In genomic region chr16:30113711-30114333, GRCh38 we compare ENCODE assay signal across 15 cellular contexts. TPM values are rescaled to one million over a fixed set of nuclear protein-coding genes. Genes with fewer than 3 reads are reported as not detected.
DNase-seq lines count a peak whose midpoint lies in the region; FAIRE-seq and TF ChIP-seq lines count a peak whose summit lies in the region.
"Had no signal": no experiment of that assay in that cellular context is flagged by ENCODE, and none has a peak within 500 bp of the region (broad histone marks: within the 10 kb centered on the region; RNA-seq: fewer than 3 reads in every experiment).

No MANE protein-coding gene starts in this region.

- H3K27ac Mint-ChIP-seq in neural progenitor cell = no peak overlapping the region
- H3K27ac Mint-ChIP-seq: activated CD4-positive, alpha-beta T cell treated with anti-CD3 and anti-CD28 coated beads for 36 hours had no signal

- peaks cover 5% of the 10 kb centered on the region for H3K4me1 Mint-ChIP-seq in neural progenitor cell

- no peak for FAIRE-seq in bronchial epithelial cell (lab: Jason Lieb, UNC)

- no peaks in the 10 kb centered on the region for H3K9me3 Mint-ChIP-seq in neural progenitor cell

- peaks cover 42% of the 10 kb centered on the region for H3F3A ChIP-seq in neural progenitor cell (ENCODE audit: low read depth)

- H3K4me3 Mint-ChIP-seq in neural progenitor cell = peak overlapping the region; percentile 41
- H3K4me3 Mint-ChIP-seq: activated CD4-positive, alpha-beta T cell treated with anti-CD3 and anti-CD28 coated beads for 36 hours had no signal

- peaks cover 35% of the 10 kb centered on the region for H4K20me1 ChIP-seq in neural progenitor cell (ENCODE audit: low read depth)

- POLR2A ChIA-PET in HEK293 (lab: Yijun Ruan, JAX) = no interaction called here

- TF ChIP-seq CTCF in HEK293 (tag by site-specific recombination; IDR thresholded peaks at IDR 0.05) = no peak
- no peak for TF ChIP-seq CTCF in bronchial epithelial cell (IDR thresholded peaks at IDR 0.05; ENCODE audit: insufficient read depth, low read length, severe bottlenecking)
- TF ChIP-seq CTCF in neural progenitor cell (IDR thresholded peaks at IDR 0.05) = no peak
- TF ChIP-seq CTCF in GM10266 (IDR thresholded peaks at IDR 0.05; ENCODE audit: control insufficient read depth, insufficient read depth, low read depth, missing control alignments) = no peak

- H3K9me3 ChIP-seq in HEK293 (ENCODE audit: control insufficient read depth, insufficient read depth, low read depth, low read length) (no peaks in the 10 kb centered on the region), neural progenitor cell (ENCODE audit: low read depth) (no peaks in the 10 kb centered on the region)
- H3K9me3 ChIP-seq: gastrocnemius medialis had no signal

- H3K4me3 ChIP-seq in HEK293 (ENCODE audit: low read depth, low read length) = no peak overlapping the region
- H3K4me3 ChIP-seq in bronchial epithelial cell (ENCODE audit: low read depth, low read length) = no peak overlapping the region
- H3K4me3 ChIP-seq in neural progenitor cell = no peak overlapping the region
- H3K4me3 ChIP-seq: gastrocnemius medialis had no signal

- peaks cover 6% of the 10 kb centered on the region for H3K36me3 Mint-ChIP-seq in neural progenitor cell

- H3K79me2 ChIP-seq in neural progenitor cell (ENCODE audit: low read depth) = no peaks in the 10 kb centered on the region

- no peak overlapping the region for H3K9ac ChIP-seq in neural progenitor cell

- H3K27ac ChIP-seq in HEK293 (ENCODE audit: extremely low read depth, low read depth, low read length) (no peak overlapping the region), neural progenitor cell (peak overlapping the region; percentile 65)
- H3K27ac ChIP-seq: gastrocnemius medialis had no signal

- H3K36me3 ChIP-seq in HEK293 (ENCODE audit: control insufficient read depth in 2 of 2, insufficient read depth in 1 of 2, low read length in 2 of 2) (peaks cover 4 to 77% of the 10 kb centered on the region in 2 experiments; a peak in 2 of 3 replicates), bronchial epithelial cell (ENCODE audit: control insufficient read depth, insufficient read depth, low read length) (no peaks in the 10 kb centered on the region), neural progenitor cell (no peaks in the 10 kb centered on the region)

- H3K27me3 ChIP-seq in bronchial epithelial cell (ENCODE audit: control insufficient read depth, insufficient read depth, low read length) (no peaks in the 10 kb centered on the region), neural progenitor cell (no peaks in the 10 kb centered on the region)
- H3K27me3 ChIP-seq: gastrocnemius medialis had no signal

- H3K4me2 ChIP-seq in neural progenitor cell = no peak overlapping the region

- DNase-seq in AG08395 (ENCODE audit: low spot score) = peak; percentile 12
- DNase-seq in bronchial epithelial cell (ENCODE audit: low read depth) = peak; percentile 60
- DNase-seq in neural progenitor cell (ENCODE audit: low spot score) = no peak
- DNase-seq in GM10266 (ENCODE audit: extremely low spot score) = no peak
- no peak for DNase-seq in COLO668 (lab: John Stamatoyannopoulos, UW; ENCODE audit: unreplicated experiment)
- DNase-seq in stimulated activated naive CD4-positive, alpha-beta T cell (lab: John Stamatoyannopoulos, UW) = no peak
- DNase-seq in AG08396 (ENCODE audit: low spot score) = no peak
- DNase-seq: activated CD4-positive, alpha-beta T cell treated with anti-CD3 and anti-CD28 coated beads for 36 hours; C1 segment of cervical spinal cord; gastrocnemius medialis; NCI-H1417 treated with DMSO at 0.1 percent for 48 hours; NCI-H510A; T-helper 1 cell had no signal

- peaks cover 6% of the 10 kb centered on the region for H3K27me3 Mint-ChIP-seq in neural progenitor cell (ENCODE audit: insufficient read depth, low read depth)
- H3K27me3 Mint-ChIP-seq: activated CD4-positive, alpha-beta T cell treated with anti-CD3 and anti-CD28 coated beads for 36 hours had no signal

- CTCF ChIA-PET in HEK293 (lab: Yijun Ruan, JAX) = interaction anchor here (0.6 to 6.1 kb wide), 9 partner anchors 7 to 495 kb away, joined by 3 to 38 read pairs (median 5); partner anchors contain the start of gene TBX6

- no peak overlapping the region for H2AFZ ChIP-seq in neural progenitor cell (replicated peaks)

- no peaks in the 10 kb centered on the region for H3K4me1 ChIP-seq in HEK293 (ENCODE audit: control insufficient read depth, insufficient read depth, low read length)
- no peaks in the 10 kb centered on the region for H3K4me1 ChIP-seq in neural progenitor cell
- H3K4me1 ChIP-seq: gastrocnemius medialis had no signal

TF ChIP-seq in HEK293, 187 proteins besides CTCF, POLR2A, EP300 and RAD21:
- TF ChIP-seq ZNF549 (tag by site-specific recombination; IDR thresholded peaks at IDR 0.05) (no peak), ZNF37A (tag by site-specific recombination; IDR thresholded peaks at IDR 0.05) (no peak), ZBTB8A (tag by site-specific recombination; IDR thresholded peaks at IDR 0.05) (peak; percentile 11; the same call in 1 of the 2 replicates), RBAK (tag by site-specific recombination; IDR thresholded peaks at IDR 0.05) (no peak), GFI1B (tag by site-specific recombination; IDR thresholded peaks at IDR 0.05) (no peak), ZNF521 (tag by site-specific recombination; IDR thresholded peaks at IDR 0.05) (no peak)

RNA-seq across cellular contexts. Expression of gene GDPD3, which starts 0.5 kb away (rescaled TPM):
- total RNA-seq in bronchial epithelial cell = 7.1 and 20.7 TPM in 2 replicates
- 0.12 and 0.13 TPM in 2 replicates for total RNA-seq in neural progenitor cell (ENCODE audit: low replicate concordance)
- total RNA-seq: G401 had no signal

RNA-seq across cellular contexts. Expression of gene MAPK3, which starts 9.2 kb away (rescaled TPM):
- 7.4 and 13.4 TPM in 2 replicates for total RNA-seq in bronchial epithelial cell
- 20.9 and 41.1 TPM in 2 replicates for total RNA-seq in neural progenitor cell (ENCODE audit: low replicate concordance)

RNA-seq across cellular contexts. Expression of gene YPEL3, which starts 17.8 kb away (rescaled TPM):
- total RNA-seq in bronchial epithelial cell (3.7 and 7.4 TPM in 2 replicates), neural progenitor cell (ENCODE audit: low replicate concordance) (6.8 and 30.7 TPM in 2 replicates)
- total RNA-seq: G401 had no signal

RNA-seq across cellular contexts. Expression of gene TBX6, which starts 22.1 kb away (rescaled TPM):
- 0.26 and 0.90 TPM in 2 replicates for total RNA-seq in bronchial epithelial cell
- total RNA-seq in neural progenitor cell (ENCODE audit: low replicate concordance) = 0.39 and 2.8 TPM in 2 replicates
- total RNA-seq: G401 had no signal

RNA-seq across cellular contexts. Expression of gene PPP4C, which starts 38.0 kb away (rescaled TPM):
- total RNA-seq in bronchial epithelial cell (249 and 310 TPM in 2 replicates), neural progenitor cell (ENCODE audit: low replicate concordance) (93.3 and 166 TPM in 2 replicates)

Comparison
In these comparisons a context has a peak if more than half of its experiments do, and no peak if none do; other contexts are left out.
1. DNase-seq: peak in AG08395 (single experiment) and bronchial epithelial cell (single experiment); none in neural progenitor cell (single experiment), GM10266 (single experiment), COLO668 (single experiment), stimulated activated naive CD4-positive, alpha-beta T cell (0 of 6) and AG08396 (single experiment).